Comparison of ENCODE assay signal across 9 cellular contexts in the genomic region with DNA sequence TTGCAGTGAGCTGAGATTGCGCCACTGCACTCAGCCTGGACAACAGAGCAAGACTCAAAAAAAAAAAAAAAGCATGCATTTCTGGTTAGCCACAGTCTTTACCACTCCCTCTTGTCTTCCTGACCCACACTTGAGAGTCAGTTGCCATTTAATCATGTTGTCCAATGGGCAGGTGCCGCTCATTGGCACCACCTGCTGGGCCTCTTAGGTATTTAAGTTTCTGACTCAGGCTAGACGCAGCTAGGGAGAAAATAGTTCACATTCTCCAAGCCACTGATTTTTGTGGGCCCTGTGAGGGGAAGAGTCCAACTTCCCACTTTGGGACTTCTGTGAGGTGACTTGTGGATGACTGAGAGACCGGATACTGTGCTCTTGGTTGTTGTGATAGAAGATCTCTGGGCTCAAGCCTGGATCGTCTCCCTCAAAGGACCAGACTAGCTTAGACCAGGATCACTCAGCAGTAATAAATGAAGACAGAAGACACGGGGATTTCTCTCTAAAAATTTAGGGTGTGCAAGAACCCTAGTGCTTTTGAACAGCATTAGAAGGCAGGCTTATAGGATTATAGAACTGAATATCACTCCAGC. TPM values are rescaled to one million over a fixed set of nuclear protein-coding genes. Genes with fewer than 3 reads are reported as not detected.
A peak's percentile ranks its signal among the peaks of the same experiment; 100 is the strongest.
DNase-seq lines count a peak whose midpoint lies in the region; ATAC-seq and TF ChIP-seq lines count a peak whose summit lies in the region.
"Had no signal": no experiment of that assay in that cellular context is flagged by ENCODE, and none has a peak within 500 bp of the region (broad histone marks: within the 10 kb centered on the region; RNA-seq: fewer than 3 reads in every experiment).

No MANE protein-coding gene starts in this region.

- no peaks in the 10 kb centered on the region for H3K9me2 ChIP-seq in HCT116 (ENCODE audit: insufficient read depth)
- no peaks in the 10 kb centered on the region for H3K9me2 ChIP-seq in PC-9 (ENCODE audit: insufficient read depth)

- no peak overlapping the region for H3K4me3 Mint-ChIP-seq in endothelial cell (ENCODE audit: unreplicated experiment)
- H3K4me3 Mint-ChIP-seq: dendritic cell treated with granulocyte-macrophage colony-stimulating factor and Interleukin-4, amounts not matched to agents 40 ng/mL and 50 ng/mL, for 4 days had no signal

- POLR2A ChIA-PET in HCT116 (lab: Charles Lee) (no interaction called here), PC-9 (lab: Charles Lee; ENCODE audit: unreplicated experiment) (no interaction called here)

- H3K27ac ChIP-seq in HCT116 (ENCODE audit: low read depth, low read length): no peak overlapping the region
- no peak overlapping the region for H3K27ac ChIP-seq in PC-9
- no peak overlapping the region for H3K27ac ChIP-seq in coronary artery
- no peak overlapping the region for H3K27ac ChIP-seq in uterus

- H3K4me3 ChIP-seq in HCT116 (replicated peaks in 1 of 2; ENCODE audit: low read depth in 1 of 2, low read length in 2 of 2) (no peak overlapping the region), PC-9 (no peak overlapping the region), coronary artery (no peak overlapping the region), uterus (no peak overlapping the region)

- DNase-seq in activated T-cell treated with anti-CD3 and anti-CD28 coated beads for 48 hours (ENCODE audit: low read depth) (peak; percentile 17), HCT116 (ENCODE audit: low read depth, low spot score) (peak; percentile 29), PC-9 (peak in 1 of 2 experiments; percentile 25), endothelial cell (ENCODE audit: low spot score) (peak; percentile 38), coronary artery (ENCODE audit: low spot score) (no peak), uterus (no peak)
- no peak for DNase-seq in activated T-cell treated with anti-CD3 and anti-CD28 coated beads, Interleukin-2, amount 50 U/mL, for 1 hour
- peak; percentile 1 for DNase-seq in stimulated activated CD4-positive, alpha-beta T cell treated with anti-CD3 and anti-CD28 coated beads, Interleukin-2, amount 100 ng/mL, for 4 hours (ENCODE audit: low read depth)

- peak; percentile 76 to 85 (median 77) for TF ChIP-seq CTCF in HCT116 (IDR thresholded peaks at IDR 0.05 in 2 of 3, conservative IDR thresholded peaks at IDR 0.05 in 1 of 3; ENCODE audit: borderline replicate concordance in 1 of 3, insufficient read depth in 1 of 3, low read depth in 2 of 3, low read length in 2 of 3)
- peak; percentile 64 for TF ChIP-seq CTCF in PC-9 (conservative IDR thresholded peaks at IDR 0.05)
- peak; percentile 80 for TF ChIP-seq CTCF in endothelial cell (IDR thresholded peaks at IDR 0.05; ENCODE audit: unreplicated experiment)
- no peak for TF ChIP-seq CTCF in coronary artery (IDR thresholded peaks at IDR 0.05)
- TF ChIP-seq CTCF in uterus (IDR thresholded peaks at IDR 0.05): no peak

- TF ChIP-seq RAD21 in HCT116 (IDR thresholded peaks at IDR 0.05; ENCODE audit: low read depth): peak; percentile 76

- no peaks in the 10 kb centered on the region for H3K36me3 ChIP-seq in HCT116 (ENCODE audit: control insufficient read depth in 1 of 2, insufficient read depth in 2 of 2, low read length in 2 of 2)
- no peaks in the 10 kb centered on the region for H3K36me3 ChIP-seq in PC-9 (ENCODE audit: low read depth)
- H3K36me3 ChIP-seq in uterus: no peaks in the 10 kb centered on the region

- H3K9me3 Mint-ChIP-seq in endothelial cell (ENCODE audit: unreplicated experiment): peaks cover 2% of the 10 kb centered on the region

- RAD21 ChIA-PET in HCT116 (lab: Charles Lee; ENCODE audit: low non-redundant PET in 1 of 2, low total read pairs in 2 of 2, uncharacterized antibody in 2 of 2, unreplicated experiment in 2 of 2): interaction anchor here (0.7 to 1.4 kb wide), 8 partner anchors 36 to 217 kb away, joined by 3 to 4 read pairs (median 3); no protein-coding TSS in a partner anchor

- no peaks in the 10 kb centered on the region for H3K36me3 Mint-ChIP-seq in endothelial cell (ENCODE audit: low read depth, unreplicated experiment)

- no peak overlapping the region for H3K27ac Mint-ChIP-seq in endothelial cell (ENCODE audit: unreplicated experiment)
- H3K27ac Mint-ChIP-seq: dendritic cell treated with granulocyte-macrophage colony-stimulating factor and Interleukin-4, amounts not matched to agents 40 ng/mL and 50 ng/mL, for 4 days had no signal

- no peaks in the 10 kb centered on the region for H3K4me1 Mint-ChIP-seq in endothelial cell (ENCODE audit: unreplicated experiment)

- H3K9me3 ChIP-seq in HCT116 (ENCODE audit: control insufficient read depth in 1 of 2, insufficient read depth in 1 of 2, low read depth in 1 of 2, low read length in 2 of 2) (no peaks in the 10 kb centered on the region), PC-9 (ENCODE audit: insufficient read depth, low read depth) (no peaks in the 10 kb centered on the region), uterus (no peaks in the 10 kb centered on the region)

- H3K4me1 ChIP-seq in HCT116 (ENCODE audit: control insufficient read depth in 1 of 2, insufficient read depth in 2 of 2, low read length in 2 of 2): no peaks in the 10 kb centered on the region
- H3K4me1 ChIP-seq in PC-9 (replicated peaks; ENCODE audit: insufficient read depth): no peaks in the 10 kb centered on the region
- H3K4me1 ChIP-seq in uterus: no peaks in the 10 kb centered on the region

- no peak overlapping the region for H2AFZ ChIP-seq in HCT116 (ENCODE audit: low read depth, low read length, poor library complexity, severe bottlenecking)
- no peak overlapping the region for H2AFZ ChIP-seq in PC-9

- no peak overlapping the region for H3K4me2 ChIP-seq in HCT116 (ENCODE audit: low read length)
- no peak overlapping the region for H3K4me2 ChIP-seq in PC-9

- no peak for TF ChIP-seq POLR2A in HCT116 (IDR thresholded peaks at IDR 0.05; ENCODE audit: borderline replicate concordance, extremely low read depth, insufficient read depth, insufficient read length)
- no peak for TF ChIP-seq POLR2A in uterus (IDR thresholded peaks at IDR 0.05)

- no peak overlapping the region for H3K9ac ChIP-seq in HCT116 (ENCODE audit: low read length)

- CTCF ChIA-PET in HCT116 (lab: Charles Lee): interaction anchor here (0.7 to 2.5 kb wide), 16 partner anchors 8 to 911 kb away, joined by 3 to 37 read pairs (median 4); no protein-coding TSS in a partner anchor
- CTCF ChIA-PET in PC-9 (lab: Charles Lee): interaction anchor here (0.6 kb wide), 1 partner anchor 160 kb away, joined by 7 read pairs; no protein-coding TSS in a partner anchor

- H4K20me1 ChIP-seq in HCT116 (ENCODE audit: insufficient read depth) (no peaks in the 10 kb centered on the region), PC-9 (ENCODE audit: insufficient read depth) (no peaks in the 10 kb centered on the region)

- peak; percentile 92 for ATAC-seq in HCT116

- H3K27me3 Mint-ChIP-seq in endothelial cell (ENCODE audit: unreplicated experiment): peaks cover 1% of the 10 kb centered on the region

- H3K79me2 ChIP-seq in HCT116 (ENCODE audit: insufficient read depth, low read length): no peaks in the 10 kb centered on the region
- no peaks in the 10 kb centered on the region for H3K79me2 ChIP-seq in PC-9 (ENCODE audit: low read depth)

- BruUV-seq in HCT116 (replicated peaks; lab: Mats Ljungman, UMichigan): no TSS peak
- no TSS peak for BruUV-seq in PC-9 (replicated peaks; lab: Mats Ljungman, UMichigan)

- no peaks in the 10 kb centered on the region for H3F3A ChIP-seq in PC-9 (ENCODE audit: insufficient read depth, low read depth)

- H3K27me3 ChIP-seq in HCT116 (ENCODE audit: insufficient read depth, low read length) (peaks cover 42% of the 10 kb centered on the region; the same call in 1 of the 2 replicates), PC-9 (ENCODE audit: insufficient read depth, low read depth) (no peaks in the 10 kb centered on the region), uterus (no peaks in the 10 kb centered on the region)

- intact Hi-C loops in HCT116 (cut with micrococcal nuclease): loop anchor here (1.0 kb wide), 3 partner anchors 34 to 569 kb away; no protein-coding TSS in a partner anchor
- intact Hi-C loops in PC-9 (cut with micrococcal nuclease; ENCODE audit: unreplicated experiment): loop anchor here (2.0 kb wide), 1 partner anchor 208 kb away; no protein-coding TSS in a partner anchor
- intact Hi-C loops in uterus (cut with DNase I; ENCODE audit: low total_unique reads): no loop called here

TF ChIP-seq in HCT116, 20 proteins besides CTCF, POLR2A, EP300 and RAD21 (continues in another document):
- TF ChIP-seq POLR2AphosphoS5 (IDR thresholded peaks at IDR 0.05; ENCODE audit: low read depth, low read length): no peak
- TF ChIP-seq SRF (IDR thresholded peaks at IDR 0.05; ENCODE audit: low read depth): no peak
- TF ChIP-seq, protein P1, sequence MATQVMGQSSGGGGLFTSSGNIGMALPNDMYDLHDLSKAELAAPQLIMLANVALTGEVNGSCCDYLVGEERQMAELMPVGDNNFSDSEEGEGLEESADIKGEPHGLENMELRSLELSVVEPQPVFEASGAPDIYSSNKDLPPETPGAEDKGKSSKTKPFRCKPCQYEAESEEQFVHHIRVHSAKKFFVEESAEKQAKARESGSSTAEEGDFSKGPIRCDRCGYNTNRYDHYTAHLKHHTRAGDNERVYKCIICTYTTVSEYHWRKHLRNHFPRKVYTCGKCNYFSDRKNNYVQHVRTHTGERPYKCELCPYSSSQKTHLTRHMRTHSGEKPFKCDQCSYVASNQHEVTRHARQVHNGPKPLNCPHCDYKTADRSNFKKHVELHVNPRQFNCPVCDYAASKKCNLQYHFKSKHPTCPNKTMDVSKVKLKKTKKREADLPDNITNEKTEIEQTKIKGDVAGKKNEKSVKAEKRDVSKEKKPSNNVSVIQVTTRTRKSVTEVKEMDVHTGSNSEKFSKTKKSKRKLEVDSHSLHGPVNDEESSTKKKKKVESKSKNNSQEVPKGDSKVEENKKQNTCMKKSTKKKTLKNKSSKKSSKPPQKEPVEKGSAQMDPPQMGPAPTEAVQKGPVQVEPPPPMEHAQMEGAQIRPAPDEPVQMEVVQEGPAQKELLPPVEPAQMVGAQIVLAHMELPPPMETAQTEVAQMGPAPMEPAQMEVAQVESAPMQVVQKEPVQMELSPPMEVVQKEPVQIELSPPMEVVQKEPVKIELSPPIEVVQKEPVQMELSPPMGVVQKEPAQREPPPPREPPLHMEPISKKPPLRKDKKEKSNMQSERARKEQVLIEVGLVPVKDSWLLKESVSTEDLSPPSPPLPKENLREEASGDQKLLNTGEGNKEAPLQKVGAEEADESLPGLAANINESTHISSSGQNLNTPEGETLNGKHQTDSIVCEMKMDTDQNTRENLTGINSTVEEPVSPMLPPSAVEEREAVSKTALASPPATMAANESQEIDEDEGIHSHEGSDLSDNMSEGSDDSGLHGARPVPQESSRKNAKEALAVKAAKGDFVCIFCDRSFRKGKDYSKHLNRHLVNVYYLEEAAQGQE (IDR thresholded peaks at IDR 0.05; ENCODE audit: low read depth): no peak
- TF ChIP-seq, protein P2, sequence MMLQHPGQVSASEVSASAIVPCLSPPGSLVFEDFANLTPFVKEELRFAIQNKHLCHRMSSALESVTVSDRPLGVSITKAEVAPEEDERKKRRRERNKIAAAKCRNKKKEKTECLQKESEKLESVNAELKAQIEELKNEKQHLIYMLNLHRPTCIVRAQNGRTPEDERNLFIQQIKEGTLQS (IDR thresholded peaks at IDR 0.05): no peak
- TF ChIP-seq FOSL1 (IDR thresholded peaks at IDR 0.05; ENCODE audit: low read depth): no peak

RNA-seq across cellular contexts. Expression of gene SORCS3, which starts 26.8 kb away (rescaled TPM):
- total RNA-seq in HCT116 (2021; ENCODE audit: unreplicated experiment): not detected
- not detected in 2 replicates for polyA plus RNA-seq in HCT116 (2012)
- total RNA-seq in PC-9 (2021): not detected in 2 replicates
- not detected for total RNA-seq in endothelial cell (ENCODE audit: unreplicated experiment)
- total RNA-seq in uterus: 1 to 10 TPM in 1 of 4 donors, under 1 TPM in 1, not detected in 2; 0.77 to 2.4 TPM

Comparison
In these comparisons a context has a peak if more than half of its experiments do, and no peak if none do; other contexts are left out.
1. DNase-seq: peak in activated T-cell treated with anti-CD3 and anti-CD28 coated beads for 48 hours (single experiment), HCT116 (single experiment), endothelial cell (single experiment) and stimulated activated CD4-positive, alpha-beta T cell treated with anti-CD3 and anti-CD28 coated beads, Interleukin-2, amount 100 ng/mL, for 4 hours (single experiment); none in activated T-cell treated with anti-CD3 and anti-CD28 coated beads, Interleukin-2, amount 50 U/mL, for 1 hour (single experiment), coronary artery (single experiment) and uterus (0 of 2).
2. CTCF ChIP-seq: peak in HCT116 (3 of 3), PC-9 (single experiment) and endothelial cell (single experiment); none in coronary artery (single experiment) and uterus (0 of 4).